8 cellular contexts compared by ENCODE assay signal in the genomic region with DNA sequence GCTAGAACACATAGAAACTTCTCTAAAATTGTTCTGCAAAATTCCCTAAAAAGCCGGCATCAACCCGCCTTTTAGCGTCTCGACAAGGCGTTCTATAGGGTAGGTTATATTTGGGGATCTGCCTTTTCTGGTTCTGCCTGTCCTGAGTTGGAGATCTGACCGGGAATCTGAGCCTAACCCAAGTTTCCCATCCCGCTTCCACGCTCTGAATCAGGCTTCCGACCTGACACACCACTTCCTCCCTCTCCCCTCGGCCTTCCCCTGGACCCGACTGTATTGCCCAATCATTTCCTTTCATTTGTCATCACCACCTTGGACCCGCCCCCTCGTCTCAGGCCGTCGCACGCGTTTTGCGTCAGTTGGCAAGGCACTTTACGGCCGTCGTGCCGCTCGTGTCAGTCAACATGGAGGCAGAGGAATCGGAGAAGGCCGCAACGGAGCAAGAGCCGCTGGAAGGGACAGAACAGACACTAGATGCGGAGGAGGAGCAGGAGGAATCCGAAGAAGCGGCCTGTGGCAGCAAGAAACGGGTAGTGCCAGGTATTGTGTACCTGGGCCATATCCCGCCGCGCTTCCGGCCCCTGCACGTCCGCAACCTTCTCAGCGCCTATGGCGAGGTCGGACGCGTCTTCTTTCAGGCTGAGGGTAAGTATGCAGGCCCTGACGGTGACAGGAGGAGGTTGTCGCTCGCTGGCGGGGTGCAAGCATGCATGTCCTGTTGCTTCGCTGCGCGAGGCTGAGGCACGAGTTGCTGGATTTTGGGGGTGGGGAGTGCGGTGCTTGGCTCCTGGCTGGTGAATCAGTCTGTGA. TPM values are rescaled to one million over a fixed set of nuclear protein-coding genes. Genes with fewer than 3 reads are reported as not detected.
DNase-seq lines count a peak whose midpoint lies in the region; ATAC-seq and TF ChIP-seq lines count a peak whose summit lies in the region.

A gene (plus strand): TSS at position 375 of the 810 bp plus-strand sequence. CDS start 30 bp downstream, at position 405.

- no peak within 1 kb of the TSS for H3K4me3 Mint-ChIP-seq in Caco-2 (ENCODE audit: unreplicated experiment)
- H3K4me3 Mint-ChIP-seq in activated CD8-positive, alpha-beta memory T cell treated with anti-CD3 and anti-CD28 coated beads, Interleukin-2, amount 10 ng/mL, durations not matched to agents 7 days and 5 days = no peak within 1 kb of the TSS
- no peak within 1 kb of the TSS for H3K4me3 Mint-ChIP-seq in endodermal cell

- ATAC-seq in GM21390 (IDR thresholded peaks at IDR 0.05; ENCODE audit: unreplicated experiment) = peak; percentile 78
- peak; percentile 89 for ATAC-seq in activated CD8-positive, alpha-beta memory T cell treated with anti-CD3 and anti-CD28 coated beads, Interleukin-2, amount 10 ng/mL, durations not matched to agents 7 days and 5 days

- no TSS peak for BruUV-seq in Caco-2 (replicated peaks; lab: Mats Ljungman, UMichigan)

- peak within 1 kb of the TSS; percentile 74 for H3K9ac ChIP-seq in HUES48 (ENCODE audit: low read depth, low read length)
- peak within 1 kb of the TSS; percentile 95 for H3K9ac ChIP-seq in NT2/D1 (ENCODE audit: insufficient read length, low read depth)
- H3K9ac ChIP-seq in endodermal cell (ENCODE audit: extremely low read depth, low read length, poor library complexity, severe bottlenecking) = peak within 1 kb of the TSS; percentile 66
- H3K9ac ChIP-seq in mesenchymal stem cell (ENCODE audit: low read length) = peak within 1 kb of the TSS; percentile 94

- H3K4me1 Mint-ChIP-seq in Caco-2 (ENCODE audit: low read depth, unreplicated experiment) (no peaks in the 10 kb centered on the region), endodermal cell (peaks cover 7% of the 10 kb centered on the region)
- peaks cover 38% of the 10 kb centered on the region for H3K4me1 Mint-ChIP-seq in activated CD8-positive, alpha-beta memory T cell treated with anti-CD3 and anti-CD28 coated beads, Interleukin-2, amount 10 ng/mL, durations not matched to agents 7 days and 5 days

- DNase-seq in Caco-2 = peak; percentile 97 to 98
- DNase-seq in NT2/D1 (ENCODE audit: low read depth, low spot score) = peak; percentile 93
- DNase-seq in activated CD8-positive, alpha-beta memory T cell treated with anti-CD3 and anti-CD28 coated beads, Interleukin-2, amount 10 ng/mL, durations not matched to agents 7 days and 5 days = peak; percentile 98
- DNase-seq in endodermal cell = peak; percentile 100
- DNase-seq in mesenchymal stem cell = peak; percentile 99
- DNase-seq in stimulated activated CD8-positive, alpha-beta memory T cell treated with anti-CD3 and anti-CD28 coated beads, Interleukin-12 subunit alpha, Interleukin-12 subunit beta, amount 100 ng/mL, for 4 hours (ENCODE audit: low read depth) = peak; percentile 93

- 0% methylated on average over 15 to 51 of the region's 51 CpGs for WGBS in endodermal cell (ENCODE audit: insufficient coverage in 1 of 2, insufficient read length in 1 of 2), 2 experiments
- under 1% methylated on average over 46 of the region's 51 CpGs for WGBS in mesenchymal stem cell

- peak within 1 kb of the TSS; percentile 92 for H2AFZ ChIP-seq in mesenchymal stem cell (ENCODE audit: low read depth, low read length)

- H2BK15ac ChIP-seq in mesenchymal stem cell (ENCODE audit: low read depth, poor library complexity, severe bottlenecking) = no peak within 1 kb of the TSS

- H3K9me3 ChIP-seq in Caco-2 (no peaks in the 10 kb centered on the region), HUES48 (ENCODE audit: control insufficient read depth, insufficient read depth, low read length) (no peaks in the 10 kb centered on the region), NT2/D1 (ENCODE audit: insufficient read depth, low read length) (no peaks in the 10 kb centered on the region), endodermal cell (ENCODE audit: control insufficient read depth, low read length) (no peaks in the 10 kb centered on the region), mesenchymal stem cell (ENCODE audit: control insufficient read depth, low read length) (no peaks in the 10 kb centered on the region)

- peaks cover 12% of the 10 kb centered on the region for H3K79me1 ChIP-seq in mesenchymal stem cell (replicated peaks; ENCODE audit: low read length, poor library complexity, severe bottlenecking)

- no peak within 1 kb of the TSS for H2BK12ac ChIP-seq in mesenchymal stem cell (ENCODE audit: low read length in 2 of 2)

- intact Hi-C loops in Caco-2 (cut with micrococcal nuclease; ENCODE audit: unreplicated experiment) = loop anchor here (1.0 kb wide), 2 partner anchors 24 to 255 kb away; no protein-coding TSS in a partner anchor

- peaks cover 3% of the 10 kb centered on the region for H3K27me3 Mint-ChIP-seq in Caco-2 (ENCODE audit: insufficient read depth, unreplicated experiment)
- H3K27me3 Mint-ChIP-seq in activated CD8-positive, alpha-beta memory T cell treated with anti-CD3 and anti-CD28 coated beads, Interleukin-2, amount 10 ng/mL, durations not matched to agents 7 days and 5 days = peaks cover 28% of the 10 kb centered on the region
- H3K27me3 Mint-ChIP-seq in endodermal cell (ENCODE audit: insufficient read depth) = peaks cover 12% of the 10 kb centered on the region

- TF ChIP-seq CTCF in Caco-2 (IDR thresholded peaks at IDR 0.05; ENCODE audit: insufficient read depth in 1 of 2, low read depth in 1 of 2, low read length in 1 of 2, severe bottlenecking in 1 of 2, unreplicated experiment in 1 of 2) (no peak), endodermal cell (conservative IDR thresholded peaks at IDR 0.05) (no peak)

- H3K4me2 ChIP-seq in mesenchymal stem cell (ENCODE audit: low read length, poor library complexity, severe bottlenecking) = peak within 1 kb of the TSS; percentile 97

- peak within 1 kb of the TSS; percentile 78 to 94 for H3K18ac ChIP-seq in mesenchymal stem cell (ENCODE audit: low read depth in 1 of 2, low read length in 2 of 2)

- no peaks in the 10 kb centered on the region for H3K4me1 ChIP-seq in Caco-2
- H3K4me1 ChIP-seq in HUES48 (ENCODE audit: control insufficient read depth, insufficient read depth, low read length) = peaks cover 4% of the 10 kb centered on the region; the same call in 1 of the 2 replicates
- H3K4me1 ChIP-seq in NT2/D1 (ENCODE audit: insufficient read depth, insufficient read length) = peaks cover 2% of the 10 kb centered on the region
- H3K4me1 ChIP-seq in endodermal cell (ENCODE audit: control insufficient read depth, insufficient read depth, low read length) = no peaks in the 10 kb centered on the region
- peaks cover 7% of the 10 kb centered on the region for H3K4me1 ChIP-seq in mesenchymal stem cell (ENCODE audit: control insufficient read depth, insufficient read depth, low read depth, low read length)

- H3K14ac ChIP-seq in mesenchymal stem cell (ENCODE audit: low read length in 2 of 2) = peak within 1 kb of the TSS in 1 of 2 experiments; percentile 85

- no peak within 1 kb of the TSS for H2BK120ac ChIP-seq in mesenchymal stem cell (ENCODE audit: low read depth, low read length)

- peak within 1 kb of the TSS; percentile 49 to 92 for H3K4ac ChIP-seq in mesenchymal stem cell (ENCODE audit: low read depth in 1 of 2, low read length in 2 of 2)

- H3K9me3 Mint-ChIP-seq in Caco-2 (ENCODE audit: unreplicated experiment) = peaks cover 5% of the 10 kb centered on the region
- no peaks in the 10 kb centered on the region for H3K9me3 Mint-ChIP-seq in activated CD8-positive, alpha-beta memory T cell treated with anti-CD3 and anti-CD28 coated beads, Interleukin-2, amount 10 ng/mL, durations not matched to agents 7 days and 5 days (ENCODE audit: low read depth)
- H3K9me3 Mint-ChIP-seq in endodermal cell = no peaks in the 10 kb centered on the region

- H3K27ac ChIP-seq in HUES48 (ENCODE audit: low read depth, low read length) (peak within 1 kb of the TSS; percentile 82), endodermal cell (ENCODE audit: low read depth, low read length) (no peak within 1 kb of the TSS), mesenchymal stem cell (ENCODE audit: low read length, poor library complexity, severe bottlenecking) (peak within 1 kb of the TSS; percentile 75)

- CTCF ChIA-PET in Caco-2 (lab: Charles Lee) = no interaction called here
- CTCF ChIA-PET in activated CD8-positive, alpha-beta memory T cell treated with anti-CD3 and anti-CD28 coated beads, Interleukin-2, amount 10 ng/mL, durations not matched to agents 7 days and 5 days (lab: Charles Lee) = interaction anchor here (0.8 to 8.4 kb wide), 15 partner anchors 18 to 530 kb away, joined by 3 to 136 read pairs (median 7); a partner anchor contains a TSS

- peak within 1 kb of the TSS in 1 of 2 experiments; percentile 67 for H3K23ac ChIP-seq in mesenchymal stem cell (ENCODE audit: low read length in 2 of 2)

- peak within 1 kb of the TSS; percentile 83 for H4K91ac ChIP-seq in mesenchymal stem cell (ENCODE audit: low read length)

- H3K36me3 Mint-ChIP-seq in Caco-2 (ENCODE audit: insufficient read depth, unreplicated experiment) (peaks cover 16% of the 10 kb centered on the region), endodermal cell (ENCODE audit: low read depth) (peaks cover 15% of the 10 kb centered on the region)
- H3K36me3 Mint-ChIP-seq in activated CD8-positive, alpha-beta memory T cell treated with anti-CD3 and anti-CD28 coated beads, Interleukin-2, amount 10 ng/mL, durations not matched to agents 7 days and 5 days = peaks cover 22% of the 10 kb centered on the region

- no peak within 1 kb of the TSS for H2AK5ac ChIP-seq in mesenchymal stem cell (ENCODE audit: low read length, severe bottlenecking)

- H3K27ac Mint-ChIP-seq in Caco-2 (ENCODE audit: unreplicated experiment) = no peak within 1 kb of the TSS
- no peak within 1 kb of the TSS for H3K27ac Mint-ChIP-seq in activated CD8-positive, alpha-beta memory T cell treated with anti-CD3 and anti-CD28 coated beads, Interleukin-2, amount 10 ng/mL, durations not matched to agents 7 days and 5 days
- no peak within 1 kb of the TSS for H3K27ac Mint-ChIP-seq in endodermal cell

- POLR2A ChIA-PET in Caco-2 (lab: Charles Lee) = no interaction called here

- H3K36me3 ChIP-seq in Caco-2 (ENCODE audit: control insufficient read depth, insufficient read depth, low read length) (no peaks in the 10 kb centered on the region), HUES48 (ENCODE audit: control insufficient read depth, insufficient read depth, low read length) (peaks cover 21% of the 10 kb centered on the region), NT2/D1 (ENCODE audit: insufficient read depth, insufficient read length, low read length) (peaks cover 26% of the 10 kb centered on the region), endodermal cell (ENCODE audit: control insufficient read depth, insufficient read depth, low read length) (peaks cover 14% of the 10 kb centered on the region), mesenchymal stem cell (ENCODE audit: control insufficient read depth in 1 of 2, insufficient read depth in 2 of 2, low read depth in 1 of 2, low read length in 2 of 2) (peaks cover 15 to 25% of the 10 kb centered on the region in 2 experiments)

- H3K27me3 ChIP-seq in Caco-2 (replicated peaks; ENCODE audit: control insufficient read depth, insufficient read depth, low read length) (no peaks in the 10 kb centered on the region), HUES48 (ENCODE audit: control insufficient read depth, insufficient read depth, low read length) (no peaks in the 10 kb centered on the region), NT2/D1 (ENCODE audit: insufficient read depth, insufficient read length) (no peaks in the 10 kb centered on the region), endodermal cell (ENCODE audit: control insufficient read depth, insufficient read depth, low read length, poor library complexity, severe bottlenecking) (peaks cover 16% of the 10 kb centered on the region), mesenchymal stem cell (ENCODE audit: control insufficient read depth in 1 of 2, insufficient read depth in 1 of 2, low read length in 2 of 2) (peaks cover 4 to 6% of the 10 kb centered on the region in 2 experiments)

- H3K4me3 ChIP-seq in Caco-2 (ENCODE audit: low read depth, low read length) (peak within 1 kb of the TSS; percentile 91), HUES48 (ENCODE audit: low read depth, low read length) (peak within 1 kb of the TSS; percentile 93), NT2/D1 (ENCODE audit: insufficient read length, low read depth) (peak within 1 kb of the TSS; percentile 92), endodermal cell (ENCODE audit: low read length) (peak within 1 kb of the TSS; percentile 95), mesenchymal stem cell (ENCODE audit: insufficient read depth in 1 of 2, low read depth in 1 of 2, low read length in 2 of 2) (peak within 1 kb of the TSS; percentile 91 to 95)

- no peak within 1 kb of the TSS for H2BK5ac ChIP-seq in mesenchymal stem cell (ENCODE audit: low read depth, low read length, poor library complexity, severe bottlenecking)

- peak within 1 kb of the TSS; percentile 94 for H4K8ac ChIP-seq in mesenchymal stem cell (ENCODE audit: low read length)

RNA-seq across cellular contexts. Expression of the gene that starts here (rescaled TPM):
- total RNA-seq in Caco-2 (2022) = 15.1 and 17.0 TPM in 2 replicates
- 10 to 100 TPM; 23.4 to 30.0 TPM for total RNA-seq in activated CD8-positive, alpha-beta memory T cell treated with anti-CD3 and anti-CD28 coated beads, Interleukin-2, amount 10 ng/mL, durations not matched to agents 7 days and 5 days
- 10 to 100 TPM; 19.7 to 22.6 TPM for total RNA-seq in endodermal cell
- 19.8 TPM for polyA plus RNA-seq in endodermal cell (2013, experiment 1 of 2)
- polyA plus RNA-seq in endodermal cell (2013, experiment 2 of 2) = 18.5 TPM
- polyA plus RNA-seq in mesenchymal stem cell (2013, experiment 1 of 2) = 15.1 TPM
- polyA plus RNA-seq in mesenchymal stem cell (2013, experiment 2 of 2) = 15.5 TPM
